Comparison of ENCODE assay signal across 1 cellular context in genomic region chr11:68328374-68329091, GRCh38.
TF ChIP-seq lines count a peak whose summit lies in the region.

No MANE protein-coding gene starts in this region.

TF ChIP-seq in HepG2, 621 proteins besides CTCF, POLR2A, EP300 and RAD21 (continued from another document and continues in another):
- TF ChIP-seq ZNF362 (CRISPR knock-in tag; IDR thresholded peaks at IDR 0.05; ENCODE audit: borderline replicate concordance) (no peak), RBM39 (IDR thresholded peaks at IDR 0.05; ENCODE audit: low read depth, low read length, poor library complexity, severe bottlenecking) (peak; percentile 74), HMG20B (CRISPR knock-in tag; conservative IDR thresholded peaks at IDR 0.05) (no peak), ZNF142 (CRISPR knock-in tag; IDR thresholded peaks at IDR 0.05) (no peak), PBX2 (CRISPR knock-in tag; IDR thresholded peaks at IDR 0.05) (no peak), FOXM1 (CRISPR knock-in tag; IDR thresholded peaks at IDR 0.05) (no peak), TCF7 (IDR thresholded peaks at IDR 0.05; ENCODE audit: low read depth) (no peak), CENPBD1 (CRISPR knock-in tag; IDR thresholded peaks at IDR 0.05; ENCODE audit: borderline replicate concordance, low read depth) (no peak), ZFP36L2 (CRISPR knock-in tag; IDR thresholded peaks at IDR 0.05) (no peak), NCOR1 (IDR thresholded peaks at IDR 0.05; ENCODE audit: borderline replicate concordance, low read length) (peak; percentile 58; the same call in 1 of the 2 replicates), REXO4 (CRISPR knock-in tag; IDR thresholded peaks at IDR 0.05; ENCODE audit: borderline replicate concordance) (no peak), ZNF207 (IDR thresholded peaks at IDR 0.05; ENCODE audit: borderline replicate concordance) (no peak), RFX3 (CRISPR knock-in tag; IDR thresholded peaks at IDR 0.05) (no peak), ERF (CRISPR knock-in tag; IDR thresholded peaks at IDR 0.05) (peak; percentile 70; the same call in 1 of the 2 replicates), REPIN1 (CRISPR knock-in tag; IDR thresholded peaks at IDR 0.05; ENCODE audit: borderline replicate concordance, low read depth) (0 out of 2 replicates have a peak, but pooled peaks have one; percentile 58), RXRA (CRISPR knock-in tag; IDR thresholded peaks at IDR 0.05) (no peak), ZNF615 (CRISPR knock-in tag; IDR thresholded peaks at IDR 0.05; ENCODE audit: borderline replicate concordance) (no peak), ARNT (IDR thresholded peaks at IDR 0.05) (no peak), KAT2B (IDR thresholded peaks at IDR 0.05; ENCODE audit: borderline replicate concordance, low read depth, low read length) (no peak), ZNF75D (CRISPR knock-in tag; IDR thresholded peaks at IDR 0.05; ENCODE audit: borderline replicate concordance) (no peak), TGIF2 (CRISPR knock-in tag; IDR thresholded peaks at IDR 0.05) (peak; percentile 47; the same call in 1 of the 2 replicates), MYNN (CRISPR knock-in tag; IDR thresholded peaks at IDR 0.05; ENCODE audit: low read depth) (no peak), KLF12 (CRISPR knock-in tag; IDR thresholded peaks at IDR 0.05; ENCODE audit: borderline replicate concordance) (no peak), ZFAT (CRISPR knock-in tag; conservative IDR thresholded peaks at IDR 0.05) (no peak), GLMP (CRISPR knock-in tag; IDR thresholded peaks at IDR 0.05; ENCODE audit: borderline replicate concordance) (no peak), CC2D1A (CRISPR knock-in tag; IDR thresholded peaks at IDR 0.05) (0 out of 2 replicates have a peak, but pooled peaks have one; percentile 28), ZBTB42 (CRISPR knock-in tag; IDR thresholded peaks at IDR 0.05) (no peak), SIN3B (IDR thresholded peaks at IDR 0.05; ENCODE audit: low read length) (no peak), ZNF883 (CRISPR knock-in tag; IDR thresholded peaks at IDR 0.05; ENCODE audit: not compliant biosample characterization) (no peak), HNRNPL (IDR thresholded peaks at IDR 0.05; ENCODE audit: low read depth, low read length) (peak; percentile 96), KAT7 (CRISPR knock-in tag; IDR thresholded peaks at IDR 0.05; ENCODE audit: borderline replicate concordance) (0 out of 2 replicates have a peak, but pooled peaks have one; percentile 22), POGK (CRISPR knock-in tag; conservative IDR thresholded peaks at IDR 0.05) (peak; percentile 76), ZFYVE20 (CRISPR knock-in tag; IDR thresholded peaks at IDR 0.05; ENCODE audit: borderline replicate concordance, low read depth) (no peak; the same call in 1 of the 2 replicates), SRSF9 (IDR thresholded peaks at IDR 0.05; ENCODE audit: borderline replicate concordance, insufficient read depth, low read depth, low read length, poor library complexity, severe bottlenecking) (no peak), ZNF354B (CRISPR knock-in tag; IDR thresholded peaks at IDR 0.05) (no peak), ASH2L (IDR thresholded peaks at IDR 0.05; ENCODE audit: insufficient read length, low read depth, low read length) (peak; percentile 45), BCL6 (CRISPR knock-in tag; IDR thresholded peaks at IDR 0.05) (peak; percentile 27; the same call in 1 of the 2 replicates), TMF1 (CRISPR knock-in tag; IDR thresholded peaks at IDR 0.05; ENCODE audit: low read depth) (no peak), ZBTB26 (CRISPR knock-in tag; IDR thresholded peaks at IDR 0.05; ENCODE audit: borderline replicate concordance) (no peak), MED1 (CRISPR knock-in tag; IDR thresholded peaks at IDR 0.05) (peak; percentile 59), REL (CRISPR knock-in tag; conservative IDR thresholded peaks at IDR 0.05) (no peak), ZNF143 (CRISPR knock-in tag; IDR thresholded peaks at IDR 0.05) (peak; percentile 21; the same call in 1 of the 2 replicates), GMEB2 (CRISPR knock-in tag; IDR thresholded peaks at IDR 0.05; ENCODE audit: low read depth) (no peak), KDM2A (CRISPR knock-in tag; IDR thresholded peaks at IDR 0.05; ENCODE audit: borderline replicate concordance, low read depth) (0 out of 2 replicates have a peak, but pooled peaks have one; percentile 29), NKX3-1 (CRISPR knock-in tag; IDR thresholded peaks at IDR 0.05) (no peak), BATF2 (CRISPR knock-in tag; IDR thresholded peaks at IDR 0.05) (no peak), SUZ12 (IDR thresholded peaks at IDR 0.05; ENCODE audit: low read depth, low read length) (no peak), THAP9 (CRISPR knock-in tag; IDR thresholded peaks at IDR 0.05; ENCODE audit: borderline replicate concordance) (no peak), AKAP8 (CRISPR knock-in tag; IDR thresholded peaks at IDR 0.05) (peak; percentile 54), PAX8 (CRISPR knock-in tag; IDR thresholded peaks at IDR 0.05; ENCODE audit: borderline replicate concordance) (no peak)
